In the genomic region with DNA sequence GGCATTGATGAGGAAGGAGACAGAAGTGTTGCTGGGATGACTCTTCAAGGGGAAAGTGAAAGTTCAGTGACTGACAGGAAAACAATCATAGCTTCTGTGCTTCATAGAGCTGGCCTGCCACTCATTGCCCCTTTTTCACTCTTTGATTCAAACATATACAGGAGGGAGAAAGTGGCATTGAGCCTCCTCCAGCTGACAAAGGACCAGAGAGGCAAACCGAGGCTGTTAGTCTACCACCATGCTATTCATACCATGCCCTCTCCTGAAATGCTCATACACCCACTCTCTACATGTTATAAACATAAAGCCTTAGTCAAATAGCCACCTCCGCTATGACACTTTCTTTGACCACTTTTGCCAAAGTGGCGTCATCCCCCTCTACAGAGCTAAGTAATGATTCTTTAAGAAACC, we compare ENCODE assay signal across 13 cellular contexts.
DNase-seq lines count a peak whose midpoint lies in the region; ATAC-seq, FAIRE-seq and TF ChIP-seq lines count a peak whose summit lies in the region.
"Had no signal": no experiment of that assay in that cellular context is flagged by ENCODE, and none has a peak within 500 bp of the region (broad histone marks: within the 10 kb centered on the region; RNA-seq: fewer than 3 reads in every experiment).

No MANE protein-coding gene starts in this region.

- no peaks in the 10 kb centered on the region for H3K27me3 Mint-ChIP-seq in memory B cell

- no peak for FAIRE-seq in HTR-8/SVneo (lab: Jason Lieb, UNC)
- FAIRE-seq: D721Med had no signal

- no peaks in the 10 kb centered on the region for H3K36me3 Mint-ChIP-seq in memory B cell

- TF ChIP-seq CTCF in suprapubic skin (IDR thresholded peaks at IDR 0.05): no peak

- H3K4me1 ChIP-seq in suprapubic skin: peaks cover 7% of the 10 kb centered on the region

- no peaks in the 10 kb centered on the region for H3K36me3 ChIP-seq in suprapubic skin
- H3K36me3 ChIP-seq: stomach had no signal

- TF ChIP-seq EP300 in suprapubic skin (IDR thresholded peaks at IDR 0.05): no peak

- H3K9me3 ChIP-seq in suprapubic skin: no peaks in the 10 kb centered on the region
- H3K9me3 ChIP-seq: stomach had no signal

- H3K4me3 ChIP-seq in suprapubic skin: no peak overlapping the region
- H3K4me3 ChIP-seq: hepatocyte, stomach had no signal

- WGBS in suprapubic skin: 87% methylated on average over 3 of the region's 3 CpGs

- H3K4me1 Mint-ChIP-seq in memory B cell: peaks cover 12% of the 10 kb centered on the region

- no peaks in the 10 kb centered on the region for H3K27me3 ChIP-seq in suprapubic skin
- H3K27me3 ChIP-seq: dorsolateral prefrontal cortex, hepatocyte, stomach had no signal

- no peaks in the 10 kb centered on the region for H3K9me3 Mint-ChIP-seq in memory B cell

- ATAC-seq in GM18858 (IDR thresholded peaks at IDR 0.05; ENCODE audit: unreplicated experiment) (peak; percentile 81), GM21526 (IDR thresholded peaks at IDR 0.05; ENCODE audit: low FRiP score, unreplicated experiment) (peak; percentile 81), HG03097 (IDR thresholded peaks at IDR 0.05; ENCODE audit: low FRiP score, unreplicated experiment) (peak; percentile 63), memory B cell (ENCODE audit: low read depth) (peak; percentile 63)
- ATAC-seq: HCT116 had no signal

- no peak for TF ChIP-seq POLR2A in suprapubic skin (IDR thresholded peaks at IDR 0.05)

- DNase-seq in memory B cell (ENCODE audit: low spot score in 2 of 2) (no peak), amygdala (lab: John Stamatoyannopoulos, UW) (no peak), HTR-8/SVneo (ENCODE audit: insufficient read length, low spot score) (no peak), suprapubic skin (ENCODE audit: low spot score in 2 of 2) (no peak)
- DNase-seq in stimulated activated CD4-positive, alpha-beta T cell treated with anti-CD3 and anti-CD28 coated beads, Interleukin-1b, Interleukin-23, amount 100 ng/mL, for 48 hours: no peak
- DNase-seq: dorsolateral prefrontal cortex, stomach had no signal

- H3K27ac ChIP-seq in suprapubic skin: no peak overlapping the region
- H3K27ac ChIP-seq: hepatocyte, stomach had no signal

- H3K27ac Mint-ChIP-seq in memory B cell: peak overlapping the region; percentile 31

- H3K4me3 Mint-ChIP-seq in memory B cell: peak overlapping the region; percentile 37
